In genomic region chr18:13136689-13137040, GRCh38 we compare ENCODE assay signal across 8 cellular contexts.
DNase-seq lines count a peak whose midpoint lies in the region; ATAC-seq, FAIRE-seq and TF ChIP-seq lines count a peak whose summit lies in the region.

No MANE protein-coding gene starts in this region.

- H3K27ac Mint-ChIP-seq in GM23338 = no peak overlapping the region
- H3K27ac Mint-ChIP-seq in T-helper 17 cell = peak overlapping the region; percentile 97

- peak overlapping the region; percentile 93 for H3K9ac ChIP-seq in DND-41 (ENCODE audit: low read depth, low read length)
- no peak overlapping the region for H3K9ac ChIP-seq in parathyroid adenoma

- H4K20me1 ChIP-seq in DND-41 (ENCODE audit: insufficient read depth, low read length) (no peaks in the 10 kb centered on the region), GM23338 (replicated peaks; ENCODE audit: insufficient read depth) (no peaks in the 10 kb centered on the region)

- H3K4me1 ChIP-seq in DND-41 (ENCODE audit: insufficient read depth, low read length) (peaks cover 42% of the 10 kb centered on the region), GM23338 (ENCODE audit: insufficient read depth) (peaks cover 6% of the 10 kb centered on the region; the same call in 1 of the 2 replicates), parathyroid adenoma (no peaks in the 10 kb centered on the region)

- no peak for FAIRE-seq in urothelium cell line (lab: Jason Lieb, UNC)

- H3K4me3 Mint-ChIP-seq in GM23338 = peak overlapping the region; percentile 61; the same call in 2 of the 3 replicates
- H3K4me3 Mint-ChIP-seq in T-helper 17 cell = peak overlapping the region; percentile 99

- TF ChIP-seq CTCF in DND-41 (IDR thresholded peaks at IDR 0.05; ENCODE audit: borderline replicate concordance, extremely low read depth, low read length, poor library complexity, severe bottlenecking) = no peak
- no peak for TF ChIP-seq CTCF in GM23338 (conservative IDR thresholded peaks at IDR 0.05; ENCODE audit: low read depth in 2 of 2)
- no peak for TF ChIP-seq CTCF in parathyroid adenoma (IDR thresholded peaks at IDR 0.05)

- H3K27me3 ChIP-seq in DND-41 (ENCODE audit: insufficient read depth, low read length, poor library complexity) (no peaks in the 10 kb centered on the region), GM23338 (ENCODE audit: insufficient read depth) (peaks cover 33% of the 10 kb centered on the region), parathyroid adenoma (ENCODE audit: control insufficient read depth, insufficient read depth, low read length) (no peaks in the 10 kb centered on the region)

- peaks cover 33% of the 10 kb centered on the region for H3K9me3 Mint-ChIP-seq in GM23338

- peak overlapping the region; percentile 66 for H3K4me2 ChIP-seq in DND-41 (ENCODE audit: insufficient read depth, low read length)
- peak overlapping the region; percentile 88 for H3K4me2 ChIP-seq in GM23338
- H3K4me2 ChIP-seq in parathyroid adenoma (ENCODE audit: low read length) = peak overlapping the region; percentile 94

- ATAC-seq in DND-41 (ENCODE audit: insufficient read depth, low read depth) (peak; percentile 11), GM23338 (peak; percentile 79), T-helper 17 cell (peak; percentile 6)

- DNase-seq in DND-41 (no peak), GM23338 (ENCODE audit: low spot score) (peak; percentile 70), T-helper 17 cell (no peak), head of caudate nucleus (peak in 30 of 42 donors; percentile 5 to 65 (median 37)), middle frontal gyrus (ENCODE audit: extremely low spot score, low spot score) (no peak), urothelium cell line (ENCODE audit: low spot score) (no peak), Ammon's horn (ENCODE audit: low spot score) (no peak)

- H3K9me2 ChIP-seq in GM23338 (ENCODE audit: insufficient read depth) = no peaks in the 10 kb centered on the region

- H3K79me2 ChIP-seq in DND-41 (ENCODE audit: insufficient read depth, low read length) (peaks cover 29% of the 10 kb centered on the region), GM23338 (replicated peaks; ENCODE audit: insufficient read depth) (no peaks in the 10 kb centered on the region), parathyroid adenoma (no peaks in the 10 kb centered on the region)

- H3K36me3 Mint-ChIP-seq in GM23338 (ENCODE audit: low read depth) = peaks cover 20% of the 10 kb centered on the region
- H3K36me3 Mint-ChIP-seq in T-helper 17 cell (ENCODE audit: low read depth) = no peaks in the 10 kb centered on the region

- H3K27ac ChIP-seq in DND-41 (ENCODE audit: low read length) (peak overlapping the region; percentile 92), GM23338 (ENCODE audit: low read depth) (no peak overlapping the region), parathyroid adenoma (no peak overlapping the region)

- H3K27me3 Mint-ChIP-seq in GM23338 (ENCODE audit: insufficient read depth, low read depth, poor library complexity) (peaks cover 31% of the 10 kb centered on the region), T-helper 17 cell (no peaks in the 10 kb centered on the region)

- H3K4me1 Mint-ChIP-seq in GM23338 = peaks cover 3% of the 10 kb centered on the region; the same call in 2 of the 3 replicates
- H3K4me1 Mint-ChIP-seq in T-helper 17 cell = peaks cover 26% of the 10 kb centered on the region

- H3K4me3 ChIP-seq in DND-41 (ENCODE audit: low read depth in 1 of 2, low read length in 2 of 2) (peak overlapping the region; percentile 48 to 82), GM23338 (peak overlapping the region; percentile 70), parathyroid adenoma (ENCODE audit: low read depth, low read length) (peak overlapping the region; percentile 57)

- H3K36me3 ChIP-seq in DND-41 (ENCODE audit: insufficient read depth, low read length) = no peaks in the 10 kb centered on the region; the same call in 1 of the 2 replicates
- no peaks in the 10 kb centered on the region for H3K36me3 ChIP-seq in GM23338 (ENCODE audit: insufficient read depth)
- no peaks in the 10 kb centered on the region for H3K36me3 ChIP-seq in parathyroid adenoma (ENCODE audit: control insufficient read depth, insufficient read depth, low read length)

- intact Hi-C loops in head of caudate nucleus (cut with DNase I) = no loop called here

- H2AFZ ChIP-seq in DND-41 (ENCODE audit: low read depth, low read length) = peak overlapping the region; percentile 93
- H2AFZ ChIP-seq in GM23338 = peak overlapping the region; percentile 99
- peak overlapping the region; percentile 69 for H2AFZ ChIP-seq in parathyroid adenoma

- H3K9me3 ChIP-seq in DND-41 (ENCODE audit: insufficient read depth, low read length, severe bottlenecking) = no peaks in the 10 kb centered on the region
- H3K9me3 ChIP-seq in T-helper 17 cell (ENCODE audit: control insufficient read depth, low read length, poor library complexity, severe bottlenecking) = no peaks in the 10 kb centered on the region
- no peaks in the 10 kb centered on the region for H3K9me3 ChIP-seq in parathyroid adenoma (ENCODE audit: control insufficient read depth, low read length)

- peaks cover 3% of the 10 kb centered on the region; the same call in 1 of the 2 replicates for H3F3A ChIP-seq in GM23338 (replicated peaks; ENCODE audit: low read depth)

TF ChIP-seq in GM23338, 12 proteins besides CTCF, POLR2A, EP300 and RAD21 (continues in another document):
- TF ChIP-seq JUNB (IDR thresholded peaks at IDR 0.05; ENCODE audit: unreplicated experiment) (no peak), REST (IDR thresholded peaks at IDR 0.05; ENCODE audit: unreplicated experiment) (no peak)

Comparison
In these comparisons a context has a peak if more than half of its experiments do, and no peak if none do; other contexts are left out.
1. ATAC-seq: peak in every context shown above with its lines; median percentile 79 in GM23338; 11 in DND-41; 6 in T-helper 17 cell.
2. DNase-seq: peak in GM23338 (single experiment) and head of caudate nucleus (30 of 42); none in DND-41 (single experiment), T-helper 17 cell (0 of 3), middle frontal gyrus (single experiment), urothelium cell line (single experiment) and Ammon's horn (single experiment).
3. Peak in every context shown above with its lines, with median percentiles within 50 percentile points of each other: H2AFZ ChIP-seq, H3K4me2 ChIP-seq and H3K4me3 ChIP-seq.